Comparison of ENCODE assay signal across 1 cellular context in genomic region chr19:18053571-18054219, GRCh38.
TF ChIP-seq lines count a peak whose summit lies in the region.

No MANE protein-coding gene starts in this region.

TF ChIP-seq in SK-N-SH treated with all-trans-retinoic acid at 6 μM for 48 hours, 23 proteins besides CTCF, POLR2A, EP300 and RAD21 (continued from another document):
- TF ChIP-seq PATZ1 (CRISPR knock-in tag; IDR thresholded peaks at IDR 0.05; ENCODE audit: borderline replicate concordance), result no peak
- no peak for TF ChIP-seq TOX (CRISPR knock-in tag; IDR thresholded peaks at IDR 0.05; ENCODE audit: borderline replicate concordance)
- no peak for TF ChIP-seq TSHZ2 (CRISPR knock-in tag; IDR thresholded peaks at IDR 0.05)
